ENCODE assay signal across 10 cellular contexts in the genomic region with DNA sequence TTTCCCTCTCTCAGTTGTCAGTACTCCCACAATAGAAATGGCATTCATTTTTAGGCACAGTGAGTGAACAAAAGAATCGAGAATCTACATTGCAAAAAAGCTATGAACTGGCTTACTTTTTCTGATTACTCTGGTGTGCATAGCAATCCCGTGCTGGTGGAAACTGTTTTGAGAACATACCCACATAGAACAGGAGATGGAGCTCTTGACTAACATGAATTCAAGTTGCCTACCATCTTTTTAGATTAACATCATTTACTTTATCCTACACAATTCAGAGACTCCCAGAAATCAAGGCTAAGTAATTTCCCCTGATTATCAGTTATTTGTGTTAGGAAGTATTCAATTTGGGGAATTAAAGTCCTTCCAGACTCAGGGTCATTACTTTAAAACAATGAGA.
A peak's percentile ranks its signal among the peaks of the same experiment; 100 is the strongest.
DNase-seq lines count a peak whose midpoint lies in the region; ATAC-seq, FAIRE-seq and TF ChIP-seq lines count a peak whose summit lies in the region.
"Had no signal": no experiment of that assay in that cellular context is flagged by ENCODE, and none has a peak within 500 bp of the region (broad histone marks: within the 10 kb centered on the region; RNA-seq: fewer than 3 reads in every experiment).

No MANE protein-coding gene starts in this region.

- ATAC-seq in gastrocnemius medialis = no peak
- no peak for ATAC-seq in HG03521 (IDR thresholded peaks at IDR 0.05; ENCODE audit: unreplicated experiment)
- ATAC-seq in GM18868 (IDR thresholded peaks at IDR 0.05; ENCODE audit: unreplicated experiment) = no peak

- CTCF ChIA-PET in HEK293 (lab: Yijun Ruan, JAX) = interaction anchor here (0.7 to 2.2 kb wide), 16 partner anchors 8 to 1415 kb away, joined by 3 to 9 read pairs (median 4); no protein-coding TSS in a partner anchor

- H3K4me3 ChIP-seq in HEK293 (ENCODE audit: low read depth, low read length) = no peak overlapping the region
- no peak overlapping the region for H3K4me3 ChIP-seq in fibroblast of mammary gland (ENCODE audit: control insufficient read depth, low read depth, low read length)
- H3K4me3 ChIP-seq in gastrocnemius medialis = no peak overlapping the region
- H3K4me3 ChIP-seq: SJSA1 had no signal

- FAIRE-seq in D721Med (lab: Jason Lieb, UNC) (peak; percentile 95), RCC 7860 (lab: Jason Lieb, UNC) (peak; percentile 42)

- DNase-seq in D721Med (ENCODE audit: insufficient read length, low spot score) = no peak
- DNase-seq in RCC 7860 (ENCODE audit: low spot score) = peak; percentile 45
- peak; percentile 55 for DNase-seq in fibroblast of mammary gland (ENCODE audit: low read depth)
- DNase-seq in gastrocnemius medialis = no peak
- DNase-seq in activated naive CD4-positive, alpha-beta T cell (lab: John Stamatoyannopoulos, UW) = no peak
- DNase-seq: naive B cell had no signal

- in situ Hi-C loops in gastrocnemius medialis (cut with MboI; ENCODE audit: low sequenced_read_pairs in 4 of 4) = loop anchor here (5.0 to 25.0 kb wide), 3 partner anchors 731 to 746 kb away; no protein-coding TSS in a partner anchor

- TF ChIP-seq POLR2A in gastrocnemius medialis (IDR thresholded peaks at IDR 0.05) = no peak

- no peaks in the 10 kb centered on the region for H3K27me3 ChIP-seq in gastrocnemius medialis
- H3K27me3 ChIP-seq: SJSA1 had no signal

- intact Hi-C loops in gastrocnemius medialis (cut with DNase I; ENCODE audit: low total_unique reads) = loop anchor here (2.0 kb wide), 1 partner anchor 735 kb away; no protein-coding TSS in a partner anchor

- no peaks in the 10 kb centered on the region for H3K4me1 ChIP-seq in HEK293 (ENCODE audit: control insufficient read depth, insufficient read depth, low read length)
- no peaks in the 10 kb centered on the region for H3K4me1 ChIP-seq in gastrocnemius medialis
- H3K4me1 ChIP-seq: SJSA1 had no signal

- TF ChIP-seq CTCF in D721Med (IDR thresholded peaks at IDR 0.05; ENCODE audit: insufficient read depth, missing control alignments) = peak; percentile 67
- 0 out of 2 replicates have a peak, but pooled peaks have one; percentile 11 for TF ChIP-seq CTCF in HEK293 (tag by site-specific recombination; IDR thresholded peaks at IDR 0.05)
- TF ChIP-seq CTCF in fibroblast of mammary gland (conservative IDR thresholded peaks at IDR 0.05; ENCODE audit: control insufficient read depth, insufficient read depth, low read depth, low read length) = peak; percentile 63
- TF ChIP-seq CTCF in gastrocnemius medialis (IDR thresholded peaks at IDR 0.05 in 4 of 5, conservative IDR thresholded peaks at IDR 0.05 in 1 of 5) = peak in 3 of 5 experiments; percentile 41 to 50 (median 44)

- no peaks in the 10 kb centered on the region for H3K36me3 ChIP-seq in HEK293 (ENCODE audit: control insufficient read depth in 2 of 2, insufficient read depth in 1 of 2, low read length in 2 of 2)
- H3K36me3 ChIP-seq in gastrocnemius medialis = no peaks in the 10 kb centered on the region
- H3K36me3 ChIP-seq: SJSA1 had no signal

- H3K27ac ChIP-seq in HEK293 (ENCODE audit: extremely low read depth, low read depth, low read length) (no peak overlapping the region), gastrocnemius medialis (no peak overlapping the region)
- H3K27ac ChIP-seq: SJSA1 had no signal

- no peaks in the 10 kb centered on the region for H3K9me3 ChIP-seq in HEK293 (ENCODE audit: control insufficient read depth, insufficient read depth, low read depth, low read length)
- no peaks in the 10 kb centered on the region for H3K9me3 ChIP-seq in gastrocnemius medialis
- H3K9me3 ChIP-seq: SJSA1 had no signal

- POLR2A ChIA-PET in HEK293 (lab: Yijun Ruan, JAX) = interaction anchor here (0.5 kb wide), 1 partner anchor 901 kb away, joined by 3 read pairs; no protein-coding TSS in a partner anchor

TF ChIP-seq in HEK293, 187 proteins besides CTCF, POLR2A, EP300 and RAD21:
- TF ChIP-seq ZNF292 (tag by site-specific recombination; IDR thresholded peaks at IDR 0.05; ENCODE audit: borderline replicate concordance, low read depth) (no peak), ZNF654 (tag by site-specific recombination; IDR thresholded peaks at IDR 0.05; ENCODE audit: low read depth) (peak; percentile 69), SCRT2 (tag by site-specific recombination; IDR thresholded peaks at IDR 0.05) (no peak)

Comparison
In these comparisons a context has a peak if more than half of its experiments do, and no peak if none do; other contexts are left out.
1. DNase-seq: peak in RCC 7860 (single experiment) and fibroblast of mammary gland (single experiment); none in D721Med (single experiment), gastrocnemius medialis (0 of 2) and activated naive CD4-positive, alpha-beta T cell (0 of 4).
2. CTCF ChIP-seq: peak in every context shown above with its lines; median percentile 67 in D721Med; 63 in fibroblast of mammary gland; 44 in gastrocnemius medialis; 11 in HEK293.